ENCODE assay signal across 1 cellular context in the genomic region with DNA sequence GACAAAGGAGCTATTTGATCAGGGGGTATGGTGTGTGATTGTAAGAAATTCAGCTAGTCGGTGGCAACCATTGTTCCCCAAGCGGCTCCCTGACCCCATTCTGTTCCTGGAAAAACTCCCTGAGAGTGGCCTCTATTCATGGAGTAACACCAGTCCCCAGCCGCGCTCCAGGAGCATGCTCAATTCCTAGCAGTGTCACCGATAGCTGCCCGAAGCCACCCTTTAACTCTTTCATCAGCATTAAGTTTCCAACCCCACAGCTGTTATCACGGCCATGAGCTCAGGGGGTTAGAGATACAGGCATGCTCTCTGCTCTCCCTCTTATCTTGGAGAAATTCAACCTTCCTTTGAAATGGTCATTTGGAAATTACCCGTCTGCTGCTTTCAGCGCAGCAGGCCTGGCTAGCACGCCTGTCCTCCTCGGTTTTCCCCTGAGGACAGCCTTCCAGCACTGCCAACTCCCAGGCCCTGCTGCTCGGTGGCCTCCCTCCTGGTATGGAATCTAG.
TF ChIP-seq lines count a peak whose summit lies in the region.

No MANE protein-coding gene starts in this region.

TF ChIP-seq in IMR-90, 13 proteins besides CTCF, POLR2A, EP300 and RAD21:
- TF ChIP-seq, protein P1, sequence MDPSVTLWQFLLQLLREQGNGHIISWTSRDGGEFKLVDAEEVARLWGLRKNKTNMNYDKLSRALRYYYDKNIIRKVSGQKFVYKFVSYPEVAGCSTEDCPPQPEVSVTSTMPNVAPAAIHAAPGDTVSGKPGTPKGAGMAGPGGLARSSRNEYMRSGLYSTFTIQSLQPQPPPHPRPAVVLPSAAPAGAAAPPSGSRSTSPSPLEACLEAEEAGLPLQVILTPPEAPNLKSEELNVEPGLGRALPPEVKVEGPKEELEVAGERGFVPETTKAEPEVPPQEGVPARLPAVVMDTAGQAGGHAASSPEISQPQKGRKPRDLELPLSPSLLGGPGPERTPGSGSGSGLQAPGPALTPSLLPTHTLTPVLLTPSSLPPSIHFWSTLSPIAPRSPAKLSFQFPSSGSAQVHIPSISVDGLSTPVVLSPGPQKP (IDR thresholded peaks at IDR 0.05; ENCODE audit: borderline replicate concordance, low read depth, low read length): no peak
- TF ChIP-seq MXI1 (IDR thresholded peaks at IDR 0.05; ENCODE audit: borderline replicate concordance, low read depth, low read length) (no peak), SMC3 (IDR thresholded peaks at IDR 0.05; ENCODE audit: low read depth, low read length) (no peak), NFE2L2 (IDR thresholded peaks at IDR 0.05; ENCODE audit: low read depth, low read length) (no peak), MAZ (IDR thresholded peaks at IDR 0.05; ENCODE audit: borderline replicate concordance, low read depth, low read length) (no peak)
